In genomic region chr12:64782181-64782580, GRCh38 we compare ENCODE assay signal across 8 cellular contexts. TPM values are rescaled to one million over a fixed set of nuclear protein-coding genes. Genes with fewer than 3 reads are reported as not detected.
DNase-seq lines count a peak whose midpoint lies in the region; ATAC-seq and TF ChIP-seq lines count a peak whose summit lies in the region.

No MANE protein-coding gene starts in this region.

- CTCF ChIA-PET in HEK293 (lab: Yijun Ruan, JAX) = interaction anchor here (1.8 to 2.7 kb wide), 3 partner anchors 13 to 85 kb away, joined by 6 to 31 read pairs (median 11); no protein-coding TSS in a partner anchor

- no peak overlapping the region for H3K27ac Mint-ChIP-seq in activated naive CD8-positive, alpha-beta T cell treated with anti-CD3 and anti-CD28 coated beads for 36 hours
- no peak overlapping the region for H3K27ac Mint-ChIP-seq in mesothelial cell of epicardium

- peak overlapping the region in 4 of 11 experiments; percentile 11 to 72 (median 68); a peak in 4 of 22 replicates for H3K9ac ChIP-seq in BLaER1 treated with 17β-estradiol and CSF1 and Interleukin-3, amounts not matched to agents 10 nM and 100 nM

- H3K4me3 Mint-ChIP-seq in activated naive CD8-positive, alpha-beta T cell treated with anti-CD3 and anti-CD28 coated beads for 36 hours = peak overlapping the region; percentile 72
- peak overlapping the region; percentile 71 for H3K4me3 Mint-ChIP-seq in mesothelial cell of epicardium

- peaks cover 2% of the 10 kb centered on the region for H3K36me3 Mint-ChIP-seq in activated naive CD8-positive, alpha-beta T cell treated with anti-CD3 and anti-CD28 coated beads for 36 hours
- H3K36me3 Mint-ChIP-seq in mesothelial cell of epicardium = peaks cover 2% of the 10 kb centered on the region

- no peak for DNase-seq in activated naive CD8-positive, alpha-beta T cell treated with anti-CD3 and anti-CD28 coated beads for 36 hours
- no peak for DNase-seq in mesothelial cell of epicardium (ENCODE audit: low spot score in 2 of 2, unreplicated experiment in 2 of 2)
- no peak for DNase-seq in globus pallidus (ENCODE audit: low spot score)
- no peak for DNase-seq in SW 1271 (lab: John Stamatoyannopoulos, UW)

- H3K4me2 ChIP-seq in BLaER1 treated with 17β-estradiol and CSF1 and Interleukin-3, amounts not matched to agents 10 nM and 100 nM = peak overlapping the region; percentile 92 to 99 (median 98)

- H3K4me3 ChIP-seq in BLaER1 treated with 17β-estradiol and CSF1 and Interleukin-3, amounts not matched to agents 10 nM and 100 nM = peak overlapping the region in 6 of 10 experiments; percentile 64 to 73 (median 68); a peak in 11 of 20 replicates
- H3K4me3 ChIP-seq in HEK293 (ENCODE audit: low read depth, low read length) = peak overlapping the region; percentile 4; the same call in 1 of the 2 replicates

- peak overlapping the region in 1 of 11 experiments; percentile 27; a peak in 1 of 22 replicates for H3K27ac ChIP-seq in BLaER1 treated with 17β-estradiol and CSF1 and Interleukin-3, amounts not matched to agents 10 nM and 100 nM
- no peak overlapping the region for H3K27ac ChIP-seq in HEK293 (ENCODE audit: extremely low read depth, low read depth, low read length)

- POLR2A ChIA-PET in HEK293 (lab: Yijun Ruan, JAX) = interaction anchor here (0.6 to 1.0 kb wide), 3 partner anchors 12 to 387 kb away, joined by 3 to 6 read pairs (median 4); partner anchors contain the start of gene LEMD3

- peaks cover 11% of the 10 kb centered on the region for H3K4me1 Mint-ChIP-seq in activated naive CD8-positive, alpha-beta T cell treated with anti-CD3 and anti-CD28 coated beads for 36 hours
- H3K4me1 Mint-ChIP-seq in mesothelial cell of epicardium = peaks cover 17% of the 10 kb centered on the region

- H3K27me3 ChIP-seq in BLaER1 treated with 17β-estradiol and CSF1 and Interleukin-3, amounts not matched to agents 10 nM and 100 nM = peaks cover 35 to 70% (median 63%) of the 10 kb centered on the region in 11 experiments

- H3K27me3 Mint-ChIP-seq in activated naive CD8-positive, alpha-beta T cell treated with anti-CD3 and anti-CD28 coated beads for 36 hours = peaks cover 66% of the 10 kb centered on the region
- peaks cover 68% of the 10 kb centered on the region for H3K27me3 Mint-ChIP-seq in mesothelial cell of epicardium (ENCODE audit: low read depth)

- peaks cover 0 to 19% (median 4%) of the 10 kb centered on the region in 11 experiments; a peak in 6 of 22 replicates for H4K20me1 ChIP-seq in BLaER1 treated with 17β-estradiol and CSF1 and Interleukin-3, amounts not matched to agents 10 nM and 100 nM

- H3K9me3 Mint-ChIP-seq in activated naive CD8-positive, alpha-beta T cell treated with anti-CD3 and anti-CD28 coated beads for 36 hours = peaks cover 7% of the 10 kb centered on the region
- peaks cover 2% of the 10 kb centered on the region for H3K9me3 Mint-ChIP-seq in mesothelial cell of epicardium

- H3K4me1 ChIP-seq in BLaER1 treated with 17β-estradiol and CSF1 and Interleukin-3, amounts not matched to agents 10 nM and 100 nM = peaks cover 22 to 31% (median 27%) of the 10 kb centered on the region in 10 experiments
- 0 out of 2 replicates have a peak, but pooled peaks cover 3% of the 10 kb centered on the region for H3K4me1 ChIP-seq in HEK293 (ENCODE audit: control insufficient read depth, insufficient read depth, low read length)

- TF ChIP-seq CTCF in HEK293 (tag by site-specific recombination; IDR thresholded peaks at IDR 0.05) (no peak), mesothelial cell of epicardium (IDR thresholded peaks at IDR 0.05; ENCODE audit: unreplicated experiment) (no peak)

- peaks cover 0 to 7% (median 0%) of the 10 kb centered on the region in 11 experiments; a peak in 3 of 22 replicates for H3K9me3 ChIP-seq in BLaER1 treated with 17β-estradiol and CSF1 and Interleukin-3, amounts not matched to agents 10 nM and 100 nM (replicated peaks in 1 of 11)
- H3K9me3 ChIP-seq in HEK293 (ENCODE audit: control insufficient read depth, insufficient read depth, low read depth, low read length) = no peaks in the 10 kb centered on the region

- ATAC-seq in HG03442 (IDR thresholded peaks at IDR 0.05; ENCODE audit: unreplicated experiment) = no peak
- ATAC-seq in activated CD4-positive, CD25-positive, alpha-beta regulatory T cell treated with anti-CD3 and anti-CD28 coated beads, Interleukin-2, amount 50 U/mL, for 24 hours = no peak

- no peaks in the 10 kb centered on the region for H3K36me3 ChIP-seq in BLaER1 treated with 17β-estradiol and CSF1 and Interleukin-3, amounts not matched to agents 10 nM and 100 nM
- peaks cover 0 to 4% of the 10 kb centered on the region in 2 experiments; a peak in 1 of 3 replicates for H3K36me3 ChIP-seq in HEK293 (ENCODE audit: control insufficient read depth in 2 of 2, insufficient read depth in 1 of 2, low read length in 2 of 2)

TF ChIP-seq in HEK293, 187 proteins besides CTCF, POLR2A, EP300 and RAD21:
- TF ChIP-seq ZNF514 (tag by site-specific recombination; IDR thresholded peaks at IDR 0.05) (no peak), ZNF274 (IDR thresholded peaks at IDR 0.05; ENCODE audit: low read length) (no peak), ZNF274 (tag by site-specific recombination; IDR thresholded peaks at IDR 0.05; ENCODE audit: borderline replicate concordance) (no peak), ZNF558 (tag by site-specific recombination; IDR thresholded peaks at IDR 0.05) (no peak), PRDM6 (tag by site-specific recombination; IDR thresholded peaks at IDR 0.05) (peak; percentile 31; the same call in 1 of the 2 replicates), PRDM10 (tag by site-specific recombination; IDR thresholded peaks at IDR 0.05) (peak; percentile 35), ZNF639 (tag by site-specific recombination; IDR thresholded peaks at IDR 0.05) (no peak), ZNF362 (tag by site-specific recombination; IDR thresholded peaks at IDR 0.05) (no peak)

RNA-seq across cellular contexts. Expression of gene GNS, which starts 23.0 kb away (rescaled TPM):
- total RNA-seq in activated naive CD8-positive, alpha-beta T cell treated with anti-CD3 and anti-CD28 coated beads for 36 hours = 10 to 100 TPM; 18.4 to 21.4 TPM
- 66.1 to 68.0 TPM (median 67.4 TPM) in 3 replicates for total RNA-seq in mesothelial cell of epicardium

RNA-seq across cellular contexts. Expression of gene TBC1D30, which starts 42.3 kb away (rescaled TPM):
- total RNA-seq in activated naive CD8-positive, alpha-beta T cell treated with anti-CD3 and anti-CD28 coated beads for 36 hours = 1 to 10 TPM; 1.6 to 1.7 TPM
- total RNA-seq in mesothelial cell of epicardium = 2.8 to 3.7 TPM (median 3.1 TPM) in 3 replicates
